Comparison of ENCODE assay signal across 25 cellular contexts in genomic region chr6:66265737-66266136, GRCh38.
"Had no signal": no experiment of that assay in that cellular context is flagged by ENCODE, and none has a peak within 500 bp of the region (broad histone marks: within the 10 kb centered on the region; RNA-seq: fewer than 3 reads in every experiment).

No MANE protein-coding gene starts in this region.

- H3K4me1 ChIP-seq: esophagus muscularis mucosa, foreskin keratinocyte, gastroesophageal sphincter, heart right ventricle, left lung, lower lobe of right lung had no signal

- H3K27me3 Mint-ChIP-seq: dendritic cell treated with granulocyte-macrophage colony-stimulating factor and Interleukin-4, amounts not matched to agents 40 ng/mL and 50 ng/mL, for 4 days; effector memory CD8-positive, alpha-beta T cell; naive B cell; naive thymus-derived CD8-positive, alpha-beta T cell had no signal

- H3K9me3 ChIP-seq: esophagus muscularis mucosa, gastroesophageal sphincter, lower lobe of right lung had no signal

- H3K36me3 Mint-ChIP-seq: mesothelial cell of epicardium; naive B cell; naive thymus-derived CD8-positive, alpha-beta T cell had no signal

- DNase-seq: cortex of kidney; effector CD8-positive, alpha-beta T cell; effector memory CD8-positive, alpha-beta T cell; endodermal cell; foreskin keratinocyte; glutamatergic neuron; head of caudate nucleus; heart right ventricle; hippocampal formation; left cardiac atrium; left lung; left ventricle myocardium superior; lower lobe of right lung; mesenchymal stem cell; mucosa of descending colon; naive B cell; naive thymus-derived CD8-positive, alpha-beta T cell had no signal

- ATAC-seq: effector memory CD8-positive, alpha-beta T cell; foreskin keratinocyte; gastroesophageal sphincter; heart right ventricle; left cardiac atrium; left lung; left ventricle myocardium superior; lower lobe of right lung; mucosa of descending colon; naive thymus-derived CD8-positive, alpha-beta T cell had no signal

- FAIRE-seq: endothelial cell of umbilical vein, frontal cortex, islet of Langerhans, keratinocyte had no signal

- H3K27me3 ChIP-seq: esophagus muscularis mucosa, foreskin keratinocyte, gastroesophageal sphincter, heart right ventricle, left lung had no signal

- H3K36me3 ChIP-seq: esophagus muscularis mucosa, gastroesophageal sphincter, heart right ventricle, left lung, lower lobe of right lung had no signal

- H3K4me1 Mint-ChIP-seq: mesothelial cell of epicardium; naive B cell; naive thymus-derived CD8-positive, alpha-beta T cell had no signal

- H3K27ac Mint-ChIP-seq: dendritic cell treated with granulocyte-macrophage colony-stimulating factor and Interleukin-4, amounts not matched to agents 40 ng/mL and 50 ng/mL, for 4 days; effector memory CD8-positive, alpha-beta T cell; endodermal cell; mesothelial cell of epicardium; naive B cell; naive thymus-derived CD8-positive, alpha-beta T cell had no signal

- H3K4me3 Mint-ChIP-seq: dendritic cell treated with granulocyte-macrophage colony-stimulating factor and Interleukin-4, amounts not matched to agents 40 ng/mL and 50 ng/mL, for 4 days; effector memory CD8-positive, alpha-beta T cell; endodermal cell; mesothelial cell of epicardium; naive B cell; naive thymus-derived CD8-positive, alpha-beta T cell had no signal

- H3K4me3 ChIP-seq: esophagus muscularis mucosa, gastroesophageal sphincter, heart right ventricle, left lung, lower lobe of right lung, mucosa of descending colon had no signal

- H3K27ac ChIP-seq: esophagus muscularis mucosa, foreskin keratinocyte, gastroesophageal sphincter, heart right ventricle, left lung, lower lobe of right lung had no signal
